Comparison of ENCODE assay signal across 1 cellular context in the genomic region with DNA sequence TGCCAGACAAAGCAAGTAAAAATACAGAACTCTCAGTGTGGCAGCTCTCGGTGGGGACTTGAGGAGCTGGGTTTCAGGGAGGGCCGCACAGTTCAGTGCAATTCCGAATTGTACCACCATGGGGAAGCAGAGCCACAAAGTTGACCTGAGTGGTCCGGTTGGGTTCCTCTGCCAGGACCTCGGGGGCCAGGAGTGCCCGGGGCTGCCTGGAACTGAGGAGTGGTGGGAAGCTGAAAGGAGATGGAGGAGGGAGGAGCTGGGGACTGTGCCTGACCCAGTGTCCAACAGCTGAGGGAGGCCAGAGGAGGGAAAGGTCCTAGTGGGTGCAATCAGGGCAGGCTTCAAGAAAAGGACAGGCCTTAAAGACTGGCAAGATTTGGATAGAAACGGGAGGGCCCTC.
TF ChIP-seq lines count a peak whose summit lies in the region.

No MANE protein-coding gene starts in this region.

TF ChIP-seq in GM23338, 12 proteins besides CTCF, POLR2A, EP300 and RAD21:
- TF ChIP-seq, protein P1, sequence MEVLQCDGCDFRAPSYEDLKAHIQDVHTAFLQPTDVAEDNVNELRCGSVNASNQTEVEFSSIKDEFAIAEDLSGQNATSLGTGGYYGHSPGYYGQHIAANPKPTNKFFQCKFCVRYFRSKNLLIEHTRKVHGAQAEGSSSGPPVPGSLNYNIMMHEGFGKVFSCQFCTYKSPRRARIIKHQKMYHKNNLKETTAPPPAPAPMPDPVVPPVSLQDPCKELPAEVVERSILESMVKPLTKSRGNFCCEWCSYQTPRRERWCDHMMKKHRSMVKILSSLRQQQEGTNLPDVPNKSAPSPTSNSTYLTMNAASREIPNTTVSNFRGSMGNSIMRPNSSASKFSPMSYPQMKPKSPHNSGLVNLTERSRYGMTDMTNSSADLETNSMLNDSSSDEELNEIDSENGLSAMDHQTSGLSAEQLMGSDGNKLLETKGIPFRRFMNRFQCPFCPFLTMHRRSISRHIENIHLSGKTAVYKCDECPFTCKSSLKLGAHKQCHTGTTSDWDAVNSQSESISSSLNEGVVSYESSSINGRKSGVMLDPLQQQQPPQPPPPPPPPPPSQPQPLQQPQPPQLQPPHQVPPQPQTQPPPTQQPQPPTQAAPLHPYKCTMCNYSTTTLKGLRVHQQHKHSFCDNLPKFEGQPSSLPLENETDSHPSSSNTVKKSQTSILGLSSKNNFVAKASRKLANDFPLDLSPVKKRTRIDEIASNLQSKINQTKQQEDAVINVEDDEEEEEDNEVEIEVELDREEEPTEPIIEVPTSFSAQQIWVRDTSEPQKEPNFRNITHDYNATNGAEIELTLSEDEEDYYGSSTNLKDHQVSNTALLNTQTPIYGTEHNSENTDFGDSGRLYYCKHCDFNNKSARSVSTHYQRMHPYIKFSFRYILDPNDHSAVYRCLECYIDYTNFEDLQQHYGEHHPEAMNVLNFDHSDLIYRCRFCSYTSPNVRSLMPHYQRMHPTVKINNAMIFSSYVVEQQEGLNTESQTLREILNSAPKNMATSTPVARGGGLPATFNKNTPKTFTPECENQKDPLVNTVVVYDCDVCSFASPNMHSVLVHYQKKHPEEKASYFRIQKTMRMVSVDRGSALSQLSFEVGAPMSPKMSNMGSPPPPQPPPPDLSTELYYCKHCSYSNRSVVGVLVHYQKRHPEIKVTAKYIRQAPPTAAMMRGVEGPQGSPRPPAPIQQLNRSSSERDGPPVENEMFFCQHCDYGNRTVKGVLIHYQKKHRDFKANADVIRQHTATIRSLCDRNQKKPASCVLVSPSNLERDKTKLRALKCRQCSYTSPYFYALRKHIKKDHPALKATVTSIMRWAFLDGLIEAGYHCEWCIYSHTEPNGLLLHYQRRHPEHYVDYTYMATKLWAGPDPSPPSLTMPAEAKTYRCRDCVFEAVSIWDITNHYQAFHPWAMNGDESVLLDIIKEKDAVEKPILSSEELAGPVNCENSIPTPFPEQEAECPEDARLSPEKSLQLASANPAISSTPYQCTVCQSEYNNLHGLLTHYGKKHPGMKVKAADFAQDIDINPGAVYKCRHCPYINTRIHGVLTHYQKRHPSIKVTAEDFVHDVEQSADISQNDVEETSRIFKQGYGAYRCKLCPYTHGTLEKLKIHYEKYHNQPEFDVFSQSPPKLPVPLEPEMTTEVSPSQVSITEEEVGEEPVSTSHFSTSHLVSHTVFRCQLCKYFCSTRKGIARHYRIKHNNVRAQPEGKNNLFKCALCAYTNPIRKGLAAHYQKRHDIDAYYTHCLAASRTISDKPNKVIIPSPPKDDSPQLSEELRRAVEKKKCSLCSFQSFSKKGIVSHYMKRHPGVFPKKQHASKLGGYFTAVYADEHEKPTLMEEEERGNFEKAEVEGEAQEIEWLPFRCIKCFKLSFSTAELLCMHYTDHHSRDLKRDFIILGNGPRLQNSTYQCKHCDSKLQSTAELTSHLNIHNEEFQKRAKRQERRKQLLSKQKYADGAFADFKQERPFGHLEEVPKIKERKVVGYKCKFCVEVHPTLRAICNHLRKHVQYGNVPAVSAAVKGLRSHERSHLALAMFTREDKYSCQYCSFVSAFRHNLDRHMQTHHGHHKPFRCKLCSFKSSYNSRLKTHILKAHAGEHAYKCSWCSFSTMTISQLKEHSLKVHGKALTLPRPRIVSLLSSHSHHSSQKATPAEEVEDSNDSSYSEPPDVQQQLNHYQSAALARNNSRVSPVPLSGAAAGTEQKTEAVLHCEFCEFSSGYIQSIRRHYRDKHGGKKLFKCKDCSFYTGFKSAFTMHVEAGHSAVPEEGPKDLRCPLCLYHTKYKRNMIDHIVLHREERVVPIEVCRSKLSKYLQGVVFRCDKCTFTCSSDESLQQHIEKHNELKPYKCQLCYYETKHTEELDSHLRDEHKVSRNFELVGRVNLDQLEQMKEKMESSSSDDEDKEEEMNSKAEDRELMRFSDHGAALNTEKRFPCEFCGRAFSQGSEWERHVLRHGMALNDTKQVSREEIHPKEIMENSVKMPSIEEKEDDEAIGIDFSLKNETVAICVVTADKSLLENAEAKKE (CRISPR knock-in tag; IDR thresholded peaks at IDR 0.05), result no peak
- TF ChIP-seq POLR2AphosphoS5 (IDR thresholded peaks at IDR 0.05; ENCODE audit: low read depth) (no peak), ZNF114 (CRISPR knock-in tag; IDR thresholded peaks at IDR 0.05) (no peak), ZNF331 (CRISPR knock-in tag; IDR thresholded peaks at IDR 0.05; ENCODE audit: low read depth) (no peak), EZH2phosphoT487 (IDR thresholded peaks at IDR 0.05; ENCODE audit: unreplicated experiment) (no peak), STAT1 (IDR thresholded peaks at IDR 0.05; ENCODE audit: unreplicated experiment) (no peak), NANOG (IDR thresholded peaks at IDR 0.05; ENCODE audit: borderline replicate concordance) (no peak), CREB1 (CRISPR knock-in tag; IDR thresholded peaks at IDR 0.05; ENCODE audit: low read depth) (no peak), JUNB (IDR thresholded peaks at IDR 0.05; ENCODE audit: unreplicated experiment) (no peak), EZH2 (IDR thresholded peaks at IDR 0.05; ENCODE audit: low read depth, unreplicated experiment) (no peak)
- TF ChIP-seq, protein P2, sequence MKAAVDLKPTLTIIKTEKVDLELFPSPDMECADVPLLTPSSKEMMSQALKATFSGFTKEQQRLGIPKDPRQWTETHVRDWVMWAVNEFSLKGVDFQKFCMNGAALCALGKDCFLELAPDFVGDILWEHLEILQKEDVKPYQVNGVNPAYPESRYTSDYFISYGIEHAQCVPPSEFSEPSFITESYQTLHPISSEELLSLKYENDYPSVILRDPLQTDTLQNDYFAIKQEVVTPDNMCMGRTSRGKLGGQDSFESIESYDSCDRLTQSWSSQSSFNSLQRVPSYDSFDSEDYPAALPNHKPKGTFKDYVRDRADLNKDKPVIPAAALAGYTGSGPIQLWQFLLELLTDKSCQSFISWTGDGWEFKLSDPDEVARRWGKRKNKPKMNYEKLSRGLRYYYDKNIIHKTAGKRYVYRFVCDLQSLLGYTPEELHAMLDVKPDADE (IDR thresholded peaks at IDR 0.05), result no peak
- TF ChIP-seq, protein P3, sequence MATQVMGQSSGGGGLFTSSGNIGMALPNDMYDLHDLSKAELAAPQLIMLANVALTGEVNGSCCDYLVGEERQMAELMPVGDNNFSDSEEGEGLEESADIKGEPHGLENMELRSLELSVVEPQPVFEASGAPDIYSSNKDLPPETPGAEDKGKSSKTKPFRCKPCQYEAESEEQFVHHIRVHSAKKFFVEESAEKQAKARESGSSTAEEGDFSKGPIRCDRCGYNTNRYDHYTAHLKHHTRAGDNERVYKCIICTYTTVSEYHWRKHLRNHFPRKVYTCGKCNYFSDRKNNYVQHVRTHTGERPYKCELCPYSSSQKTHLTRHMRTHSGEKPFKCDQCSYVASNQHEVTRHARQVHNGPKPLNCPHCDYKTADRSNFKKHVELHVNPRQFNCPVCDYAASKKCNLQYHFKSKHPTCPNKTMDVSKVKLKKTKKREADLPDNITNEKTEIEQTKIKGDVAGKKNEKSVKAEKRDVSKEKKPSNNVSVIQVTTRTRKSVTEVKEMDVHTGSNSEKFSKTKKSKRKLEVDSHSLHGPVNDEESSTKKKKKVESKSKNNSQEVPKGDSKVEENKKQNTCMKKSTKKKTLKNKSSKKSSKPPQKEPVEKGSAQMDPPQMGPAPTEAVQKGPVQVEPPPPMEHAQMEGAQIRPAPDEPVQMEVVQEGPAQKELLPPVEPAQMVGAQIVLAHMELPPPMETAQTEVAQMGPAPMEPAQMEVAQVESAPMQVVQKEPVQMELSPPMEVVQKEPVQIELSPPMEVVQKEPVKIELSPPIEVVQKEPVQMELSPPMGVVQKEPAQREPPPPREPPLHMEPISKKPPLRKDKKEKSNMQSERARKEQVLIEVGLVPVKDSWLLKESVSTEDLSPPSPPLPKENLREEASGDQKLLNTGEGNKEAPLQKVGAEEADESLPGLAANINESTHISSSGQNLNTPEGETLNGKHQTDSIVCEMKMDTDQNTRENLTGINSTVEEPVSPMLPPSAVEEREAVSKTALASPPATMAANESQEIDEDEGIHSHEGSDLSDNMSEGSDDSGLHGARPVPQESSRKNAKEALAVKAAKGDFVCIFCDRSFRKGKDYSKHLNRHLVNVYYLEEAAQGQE (IDR thresholded peaks at IDR 0.05; ENCODE audit: unreplicated experiment), result no peak
